1 cellular context compared by ENCODE assay signal in the genomic region with DNA sequence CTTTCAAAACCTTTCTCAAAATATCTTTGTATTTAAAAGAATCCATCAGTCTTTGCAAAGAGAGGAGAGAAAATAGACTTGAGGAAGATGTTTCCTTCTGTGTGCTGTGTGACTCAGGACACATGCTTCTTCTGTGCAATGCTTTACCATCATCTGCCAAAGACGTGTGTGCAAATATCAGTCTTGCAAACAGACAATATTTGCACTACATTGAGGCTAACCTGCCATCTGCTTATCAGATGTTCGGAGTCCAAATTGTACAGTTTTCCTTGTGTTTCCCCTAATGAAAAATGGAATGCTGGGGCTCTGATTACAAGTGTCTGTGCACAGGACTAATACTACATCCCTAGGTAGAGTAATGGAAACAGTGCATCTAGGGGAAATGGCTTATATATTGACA.
TF ChIP-seq lines count a peak whose summit lies in the region.

No MANE protein-coding gene starts in this region.

TF ChIP-seq in HepG2, 621 proteins besides CTCF, POLR2A, EP300 and RAD21 (continued from another document):
- TF ChIP-seq, protein P1, sequence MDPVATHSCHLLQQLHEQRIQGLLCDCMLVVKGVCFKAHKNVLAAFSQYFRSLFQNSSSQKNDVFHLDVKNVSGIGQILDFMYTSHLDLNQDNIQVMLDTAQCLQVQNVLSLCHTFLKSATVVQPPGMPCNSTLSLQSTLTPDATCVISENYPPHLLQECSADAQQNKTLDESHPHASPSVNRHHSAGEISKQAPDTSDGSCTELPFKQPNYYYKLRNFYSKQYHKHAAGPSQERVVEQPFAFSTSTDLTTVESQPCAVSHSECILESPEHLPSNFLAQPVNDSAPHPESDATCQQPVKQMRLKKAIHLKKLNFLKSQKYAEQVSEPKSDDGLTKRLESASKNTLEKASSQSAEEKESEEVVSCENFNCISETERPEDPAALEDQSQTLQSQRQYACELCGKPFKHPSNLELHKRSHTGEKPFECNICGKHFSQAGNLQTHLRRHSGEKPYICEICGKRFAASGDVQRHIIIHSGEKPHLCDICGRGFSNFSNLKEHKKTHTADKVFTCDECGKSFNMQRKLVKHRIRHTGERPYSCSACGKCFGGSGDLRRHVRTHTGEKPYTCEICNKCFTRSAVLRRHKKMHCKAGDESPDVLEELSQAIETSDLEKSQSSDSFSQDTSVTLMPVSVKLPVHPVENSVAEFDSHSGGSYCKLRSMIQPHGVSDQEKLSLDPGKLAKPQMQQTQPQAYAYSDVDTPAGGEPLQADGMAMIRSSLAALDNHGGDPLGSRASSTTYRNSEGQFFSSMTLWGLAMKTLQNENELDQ (CRISPR knock-in tag; IDR thresholded peaks at IDR 0.05; ENCODE audit: borderline replicate concordance): no peak
- TF ChIP-seq BRF2 (CRISPR knock-in tag; IDR thresholded peaks at IDR 0.05) (no peak), ZNF670 (CRISPR knock-in tag; IDR thresholded peaks at IDR 0.05; ENCODE audit: borderline replicate concordance) (no peak), TBP (CRISPR knock-in tag; IDR thresholded peaks at IDR 0.05) (no peak), MAFF (IDR thresholded peaks at IDR 0.05; ENCODE audit: low read depth, low read length) (no peak), ZIK1 (CRISPR knock-in tag; IDR thresholded peaks at IDR 0.05; ENCODE audit: borderline replicate concordance, low read depth) (no peak), NCOA5 (CRISPR knock-in tag; IDR thresholded peaks at IDR 0.05) (no peak), IRF2 (CRISPR knock-in tag; IDR thresholded peaks at IDR 0.05) (no peak), ZFP36L1 (CRISPR knock-in tag; IDR thresholded peaks at IDR 0.05) (no peak), FLYWCH1 (CRISPR knock-in tag; IDR thresholded peaks at IDR 0.05) (no peak), MXD4 (CRISPR knock-in tag; IDR thresholded peaks at IDR 0.05) (no peak), SIX4 (CRISPR knock-in tag; IDR thresholded peaks at IDR 0.05) (0 out of 2 replicates have a peak, but pooled peaks have one; percentile 19)
- TF ChIP-seq, protein P2, sequence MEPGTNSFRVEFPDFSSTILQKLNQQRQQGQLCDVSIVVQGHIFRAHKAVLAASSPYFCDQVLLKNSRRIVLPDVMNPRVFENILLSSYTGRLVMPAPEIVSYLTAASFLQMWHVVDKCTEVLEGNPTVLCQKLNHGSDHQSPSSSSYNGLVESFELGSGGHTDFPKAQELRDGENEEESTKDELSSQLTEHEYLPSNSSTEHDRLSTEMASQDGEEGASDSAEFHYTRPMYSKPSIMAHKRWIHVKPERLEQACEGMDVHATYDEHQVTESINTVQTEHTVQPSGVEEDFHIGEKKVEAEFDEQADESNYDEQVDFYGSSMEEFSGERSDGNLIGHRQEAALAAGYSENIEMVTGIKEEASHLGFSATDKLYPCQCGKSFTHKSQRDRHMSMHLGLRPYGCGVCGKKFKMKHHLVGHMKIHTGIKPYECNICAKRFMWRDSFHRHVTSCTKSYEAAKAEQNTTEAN (CRISPR knock-in tag; conservative IDR thresholded peaks at IDR 0.05): 0 out of 2 replicates have a peak, but pooled peaks have one; percentile 24
- TF ChIP-seq, protein P3, sequence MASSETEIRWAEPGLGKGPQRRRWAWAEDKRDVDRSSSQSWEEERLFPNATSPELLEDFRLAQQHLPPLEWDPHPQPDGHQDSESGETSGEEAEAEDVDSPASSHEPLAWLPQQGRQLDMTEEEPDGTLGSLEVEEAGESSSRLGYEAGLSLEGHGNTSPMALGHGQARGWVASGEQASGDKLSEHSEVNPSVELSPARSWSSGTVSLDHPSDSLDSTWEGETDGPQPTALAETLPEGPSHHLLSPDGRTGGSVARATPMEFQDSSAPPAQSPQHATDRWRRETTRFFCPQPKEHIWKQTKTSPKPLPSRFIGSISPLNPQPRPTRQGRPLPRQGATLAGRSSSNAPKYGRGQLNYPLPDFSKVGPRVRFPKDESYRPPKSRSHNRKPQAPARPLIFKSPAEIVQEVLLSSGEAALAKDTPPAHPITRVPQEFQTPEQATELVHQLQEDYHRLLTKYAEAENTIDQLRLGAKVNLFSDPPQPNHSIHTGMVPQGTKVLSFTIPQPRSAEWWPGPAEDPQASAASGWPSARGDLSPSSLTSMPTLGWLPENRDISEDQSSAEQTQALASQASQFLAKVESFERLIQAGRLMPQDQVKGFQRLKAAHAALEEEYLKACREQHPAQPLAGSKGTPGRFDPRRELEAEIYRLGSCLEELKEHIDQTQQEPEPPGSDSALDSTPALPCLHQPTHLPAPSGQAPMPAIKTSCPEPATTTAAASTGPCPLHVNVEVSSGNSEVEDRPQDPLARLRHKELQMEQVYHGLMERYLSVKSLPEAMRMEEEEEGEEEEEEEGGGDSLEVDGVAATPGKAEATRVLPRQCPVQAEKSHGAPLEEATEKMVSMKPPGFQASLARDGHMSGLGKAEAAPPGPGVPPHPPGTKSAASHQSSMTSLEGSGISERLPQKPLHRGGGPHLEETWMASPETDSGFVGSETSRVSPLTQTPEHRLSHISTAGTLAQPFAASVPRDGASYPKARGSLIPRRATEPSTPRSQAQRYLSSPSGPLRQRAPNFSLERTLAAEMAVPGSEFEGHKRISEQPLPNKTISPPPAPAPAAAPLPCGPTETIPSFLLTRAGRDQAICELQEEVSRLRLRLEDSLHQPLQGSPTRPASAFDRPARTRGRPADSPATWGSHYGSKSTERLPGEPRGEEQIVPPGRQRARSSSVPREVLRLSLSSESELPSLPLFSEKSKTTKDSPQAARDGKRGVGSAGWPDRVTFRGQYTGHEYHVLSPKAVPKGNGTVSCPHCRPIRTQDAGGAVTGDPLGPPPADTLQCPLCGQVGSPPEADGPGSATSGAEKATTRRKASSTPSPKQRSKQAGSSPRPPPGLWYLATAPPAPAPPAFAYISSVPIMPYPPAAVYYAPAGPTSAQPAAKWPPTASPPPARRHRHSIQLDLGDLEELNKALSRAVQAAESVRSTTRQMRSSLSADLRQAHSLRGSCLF (CRISPR knock-in tag; IDR thresholded peaks at IDR 0.05; ENCODE audit: borderline replicate concordance): no peak
- TF ChIP-seq, protein P4, sequence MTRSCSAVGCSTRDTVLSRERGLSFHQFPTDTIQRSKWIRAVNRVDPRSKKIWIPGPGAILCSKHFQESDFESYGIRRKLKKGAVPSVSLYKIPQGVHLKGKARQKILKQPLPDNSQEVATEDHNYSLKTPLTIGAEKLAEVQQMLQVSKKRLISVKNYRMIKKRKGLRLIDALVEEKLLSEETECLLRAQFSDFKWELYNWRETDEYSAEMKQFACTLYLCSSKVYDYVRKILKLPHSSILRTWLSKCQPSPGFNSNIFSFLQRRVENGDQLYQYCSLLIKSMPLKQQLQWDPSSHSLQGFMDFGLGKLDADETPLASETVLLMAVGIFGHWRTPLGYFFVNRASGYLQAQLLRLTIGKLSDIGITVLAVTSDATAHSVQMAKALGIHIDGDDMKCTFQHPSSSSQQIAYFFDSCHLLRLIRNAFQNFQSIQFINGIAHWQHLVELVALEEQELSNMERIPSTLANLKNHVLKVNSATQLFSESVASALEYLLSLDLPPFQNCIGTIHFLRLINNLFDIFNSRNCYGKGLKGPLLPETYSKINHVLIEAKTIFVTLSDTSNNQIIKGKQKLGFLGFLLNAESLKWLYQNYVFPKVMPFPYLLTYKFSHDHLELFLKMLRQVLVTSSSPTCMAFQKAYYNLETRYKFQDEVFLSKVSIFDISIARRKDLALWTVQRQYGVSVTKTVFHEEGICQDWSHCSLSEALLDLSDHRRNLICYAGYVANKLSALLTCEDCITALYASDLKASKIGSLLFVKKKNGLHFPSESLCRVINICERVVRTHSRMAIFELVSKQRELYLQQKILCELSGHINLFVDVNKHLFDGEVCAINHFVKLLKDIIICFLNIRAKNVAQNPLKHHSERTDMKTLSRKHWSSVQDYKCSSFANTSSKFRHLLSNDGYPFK (CRISPR knock-in tag; IDR thresholded peaks at IDR 0.05; ENCODE audit: borderline replicate concordance): no peak
- TF ChIP-seq, protein P5, sequence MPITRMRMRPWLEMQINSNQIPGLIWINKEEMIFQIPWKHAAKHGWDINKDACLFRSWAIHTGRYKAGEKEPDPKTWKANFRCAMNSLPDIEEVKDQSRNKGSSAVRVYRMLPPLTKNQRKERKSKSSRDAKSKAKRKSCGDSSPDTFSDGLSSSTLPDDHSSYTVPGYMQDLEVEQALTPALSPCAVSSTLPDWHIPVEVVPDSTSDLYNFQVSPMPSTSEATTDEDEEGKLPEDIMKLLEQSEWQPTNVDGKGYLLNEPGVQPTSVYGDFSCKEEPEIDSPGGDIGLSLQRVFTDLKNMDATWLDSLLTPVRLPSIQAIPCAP (CRISPR knock-in tag; IDR thresholded peaks at IDR 0.05; ENCODE audit: low read depth): no peak
- TF ChIP-seq, protein P6, sequence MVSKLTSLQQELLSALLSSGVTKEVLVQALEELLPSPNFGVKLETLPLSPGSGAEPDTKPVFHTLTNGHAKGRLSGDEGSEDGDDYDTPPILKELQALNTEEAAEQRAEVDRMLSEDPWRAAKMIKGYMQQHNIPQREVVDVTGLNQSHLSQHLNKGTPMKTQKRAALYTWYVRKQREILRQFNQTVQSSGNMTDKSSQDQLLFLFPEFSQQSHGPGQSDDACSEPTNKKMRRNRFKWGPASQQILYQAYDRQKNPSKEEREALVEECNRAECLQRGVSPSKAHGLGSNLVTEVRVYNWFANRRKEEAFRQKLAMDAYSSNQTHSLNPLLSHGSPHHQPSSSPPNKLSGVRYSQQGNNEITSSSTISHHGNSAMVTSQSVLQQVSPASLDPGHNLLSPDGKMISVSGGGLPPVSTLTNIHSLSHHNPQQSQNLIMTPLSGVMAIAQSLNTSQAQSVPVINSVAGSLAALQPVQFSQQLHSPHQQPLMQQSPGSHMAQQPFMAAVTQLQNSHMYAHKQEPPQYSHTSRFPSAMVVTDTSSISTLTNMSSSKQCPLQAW (CRISPR knock-in tag; IDR thresholded peaks at IDR 0.05): no peak
